In the genomic region with DNA sequence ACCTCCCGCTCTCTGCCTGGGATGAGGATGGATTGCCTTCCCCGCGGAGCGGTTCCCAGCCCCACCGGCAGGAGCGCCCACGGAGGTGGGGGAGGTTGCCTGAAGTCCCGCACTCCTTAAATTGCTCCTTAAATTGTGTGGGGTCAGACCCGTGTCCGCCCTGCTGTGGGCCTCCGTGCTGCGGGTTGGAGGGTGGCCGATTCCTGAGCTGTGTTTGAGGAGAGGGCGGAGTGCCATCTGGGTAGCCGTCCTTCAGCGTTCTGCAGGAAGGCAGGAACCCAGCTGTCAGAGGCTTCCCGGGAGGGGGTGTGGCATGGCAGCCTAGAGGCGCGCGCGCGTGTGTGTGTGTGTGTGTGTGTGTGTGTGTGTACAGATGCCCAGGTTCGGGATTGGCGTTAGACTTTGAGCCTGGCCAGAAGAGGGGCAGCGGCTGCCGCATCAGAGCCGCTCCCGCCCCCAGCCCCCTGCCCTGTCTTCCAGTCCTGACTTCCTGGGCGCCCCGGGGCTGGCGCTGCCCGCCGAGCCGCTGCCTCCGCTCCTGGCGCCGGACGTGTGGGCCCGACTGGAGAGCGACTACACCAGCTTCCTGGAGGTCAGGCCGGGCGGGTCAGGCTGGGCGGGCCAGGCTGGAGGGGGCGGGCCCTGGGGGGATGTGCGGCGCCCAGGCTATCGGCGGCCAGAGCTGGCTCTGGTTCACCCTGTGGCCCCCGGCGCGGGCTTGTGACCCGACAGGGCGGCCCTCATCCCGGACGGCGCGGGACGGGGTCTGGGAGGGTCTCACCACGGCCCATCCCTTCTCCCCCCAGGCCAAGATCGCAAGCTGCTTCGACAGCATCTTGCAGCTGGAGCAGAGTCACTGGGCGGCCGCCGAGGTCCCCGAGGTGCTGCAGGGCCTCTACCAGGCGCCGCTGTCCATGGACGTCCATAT, we compare ENCODE assay signal across 8 cellular contexts. TPM values are rescaled to one million over a fixed set of nuclear protein-coding genes. Genes with fewer than 3 reads are reported as not detected.
DNase-seq lines count a peak whose midpoint lies in the region; ATAC-seq and TF ChIP-seq lines count a peak whose summit lies in the region.

No MANE protein-coding gene starts in this region.

- H3K4me3 Mint-ChIP-seq in central memory CD8-positive, alpha-beta T cell = peak overlapping the region; percentile 18
- no peak overlapping the region for H3K4me3 Mint-ChIP-seq in osteocyte (ENCODE audit: unreplicated experiment)

- no peaks in the 10 kb centered on the region for H3K36me3 ChIP-seq in muscle layer of duodenum (ENCODE audit: control insufficient read depth in 1 of 2, insufficient read depth in 2 of 2, low read length in 2 of 2)

- no peak overlapping the region for H3K27ac ChIP-seq in muscle layer of duodenum (ENCODE audit: low read length)

- H3K36me3 Mint-ChIP-seq in central memory CD8-positive, alpha-beta T cell (ENCODE audit: insufficient read depth) = no peaks in the 10 kb centered on the region
- H3K36me3 Mint-ChIP-seq in osteocyte (ENCODE audit: unreplicated experiment) = no peaks in the 10 kb centered on the region

- H3K27ac Mint-ChIP-seq in central memory CD8-positive, alpha-beta T cell (ENCODE audit: low read depth) = no peak overlapping the region
- H3K27ac Mint-ChIP-seq in osteocyte (ENCODE audit: unreplicated experiment) = no peak overlapping the region

- H3K27me3 ChIP-seq in muscle layer of duodenum (ENCODE audit: low read depth, low read length) = peaks cover 18% of the 10 kb centered on the region

- H3K4me1 ChIP-seq in muscle layer of duodenum (ENCODE audit: control insufficient read depth in 1 of 2, insufficient read depth in 2 of 2, low read length in 2 of 2) = peaks cover 6 to 30% of the 10 kb centered on the region in 2 donors

- DNase-seq in NCI-H1436 (lab: John Stamatoyannopoulos, UW) (peak; percentile 38), NCI-H1436 treated with DMSO at 0.1 percent for 48 hours (lab: John Stamatoyannopoulos, UW) (no peak), NCI-H345 (lab: John Stamatoyannopoulos, UW) (peak; percentile 74), osteocyte (ENCODE audit: extremely low spot score, unreplicated experiment) (no peak), DMS114 treated with DMSO at 0.1 percent for 48 hours (lab: John Stamatoyannopoulos, UW; ENCODE audit: unreplicated experiment) (no peak)
- no peak for DNase-seq in central memory CD8-positive, alpha-beta T cell (ENCODE audit: low spot score in 2 of 2)
- DNase-seq in stimulated activated CD4-positive, alpha-beta T cell treated with anti-CD3 and anti-CD28 coated beads, Interleukin-12 subunit alpha, Interleukin-12 subunit beta, amount 100 ng/mL, for 4 hours = no peak

- H3K4me3 ChIP-seq in muscle layer of duodenum (ENCODE audit: low read depth in 1 of 2, low read length in 2 of 2) = peak overlapping the region; percentile 13 to 24

- no peaks in the 10 kb centered on the region for H3K9me3 Mint-ChIP-seq in central memory CD8-positive, alpha-beta T cell
- no peaks in the 10 kb centered on the region for H3K9me3 Mint-ChIP-seq in osteocyte (ENCODE audit: unreplicated experiment)

- H3K27me3 Mint-ChIP-seq in central memory CD8-positive, alpha-beta T cell = peaks cover 36% of the 10 kb centered on the region
- H3K27me3 Mint-ChIP-seq in osteocyte (ENCODE audit: unreplicated experiment) = no peaks in the 10 kb centered on the region

- no peak for ATAC-seq in central memory CD8-positive, alpha-beta T cell (replicated peaks; ENCODE audit: extremely low read depth, poor library complexity, severe bottlenecking)

- peaks cover 8% of the 10 kb centered on the region for H3K4me1 Mint-ChIP-seq in central memory CD8-positive, alpha-beta T cell
- H3K4me1 Mint-ChIP-seq in osteocyte (ENCODE audit: unreplicated experiment) = peaks cover 2% of the 10 kb centered on the region

- H3K9me3 ChIP-seq in muscle layer of duodenum (ENCODE audit: control insufficient read depth in 1 of 2, low read length in 2 of 2) = no peaks in the 10 kb centered on the region

- TF ChIP-seq CTCF in osteocyte (IDR thresholded peaks at IDR 0.05) = no peak

RNA-seq across cellular contexts. Expression of a gene that starts 9.2 kb away (rescaled TPM):
- total RNA-seq in osteocyte = 0.86 TPM in 1 of 2 replicates, not detected in the other

RNA-seq across cellular contexts. Expression of a gene that starts 19.5 kb away (rescaled TPM):
- 1.3 and 2.9 TPM in 2 replicates for total RNA-seq in osteocyte

RNA-seq across cellular contexts. Expression of a gene that starts 19.7 kb away (rescaled TPM):
- not detected in 2 replicates for total RNA-seq in osteocyte

RNA-seq across cellular contexts. Expression of a gene that starts 46.4 kb away (rescaled TPM):
- total RNA-seq in osteocyte = 99.0 and 102 TPM in 2 replicates

Comparison
In these comparisons a context has a peak if more than half of its experiments do, and no peak if none do; other contexts are left out.
1. DNase-seq: peak in NCI-H1436 (single experiment) and NCI-H345 (single experiment); none in NCI-H1436 treated with DMSO at 0.1 percent for 48 hours (single experiment), central memory CD8-positive, alpha-beta T cell (0 of 2), stimulated activated CD4-positive, alpha-beta T cell treated with anti-CD3 and anti-CD28 coated beads, Interleukin-12 subunit alpha, Interleukin-12 subunit beta, amount 100 ng/mL, for 4 hours (single experiment), osteocyte (single experiment) and DMS114 treated with DMSO at 0.1 percent for 48 hours (single experiment).